Comparison of ENCODE assay signal across 10 cellular contexts in the genomic region with DNA sequence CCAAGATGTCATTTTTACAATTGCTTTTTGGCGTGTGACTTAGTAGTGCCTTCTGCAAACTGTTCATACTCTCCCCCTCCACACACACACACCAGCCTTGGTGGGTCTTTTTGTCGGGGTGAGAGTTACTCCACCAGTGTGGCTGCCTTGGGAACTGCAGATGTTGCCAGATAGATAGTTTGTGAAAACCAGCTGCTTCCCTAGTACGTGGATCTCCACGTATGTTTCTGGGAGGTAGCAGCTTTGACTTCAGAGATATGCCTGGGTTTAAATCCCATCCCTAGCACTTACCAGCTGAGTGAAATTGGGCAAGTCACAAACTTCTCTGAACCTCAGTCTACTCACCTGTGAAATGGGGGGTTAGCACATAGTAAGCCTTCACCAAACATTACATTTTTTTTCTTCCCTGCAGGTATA.
A peak's percentile ranks its signal among the peaks of the same experiment; 100 is the strongest.
DNase-seq lines count a peak whose midpoint lies in the region; ATAC-seq, FAIRE-seq and TF ChIP-seq lines count a peak whose summit lies in the region.
"Had no signal": no experiment of that assay in that cellular context is flagged by ENCODE, and none has a peak within 500 bp of the region (broad histone marks: within the 10 kb centered on the region; RNA-seq: fewer than 3 reads in every experiment).

No MANE protein-coding gene starts in this region.

- no peak overlapping the region for H3K4ac ChIP-seq in H1 (replicated peaks; ENCODE audit: insufficient read length, low read depth, low read length)

- H2BK12ac ChIP-seq in H1 (ENCODE audit: low read depth, low read length): no peak overlapping the region

- H3K9me3 ChIP-seq in SK-N-MC (ENCODE audit: low read depth, low read length) (no peaks in the 10 kb centered on the region), H1 (ENCODE audit: insufficient read depth in 2 of 2, low read depth in 1 of 2, low read length in 1 of 2) (no peaks in the 10 kb centered on the region), right lobe of liver (no peaks in the 10 kb centered on the region)

- WGBS in H1 (ENCODE audit: extremely low coverage in 1 of 2, insufficient coverage in 1 of 2, insufficient read length in 1 of 2, insufficient replicate concordance in 2 of 2, low coverage in 1 of 2, low lambda C conversion rate in 2 of 2, missing lambda C conversion rate in 1 of 2), 2 experiments: 88% methylated on average over 4 of the region's 4 CpGs; no CpG with 5 or more reads in 1 of the 2 experiments
- 56% methylated on average over 4 of the region's 4 CpGs for WGBS in right lobe of liver (ENCODE audit: insufficient coverage, low coverage, low lambda C conversion rate, missing lambda C conversion rate)

- no peak overlapping the region; the same call in 1 of the 2 replicates for H3K18ac ChIP-seq in H1 (ENCODE audit: extremely low read depth, low read length)

- no peak overlapping the region for H2BK120ac ChIP-seq in H1 (replicated peaks; ENCODE audit: low read depth, low read length)

- H3K79me2 ChIP-seq in H1 (ENCODE audit: control insufficient read depth in 1 of 2, insufficient read depth in 2 of 2, low read length in 2 of 2): no peaks in the 10 kb centered on the region

- H3K36me3 ChIP-seq in SK-N-MC (ENCODE audit: insufficient read depth, low read length) (no peaks in the 10 kb centered on the region), H1 (ENCODE audit: control insufficient read depth in 2 of 4, insufficient read depth in 4 of 4, low read length in 3 of 4) (no peaks in the 10 kb centered on the region), right lobe of liver (no peaks in the 10 kb centered on the region)

- H3K23me2 ChIP-seq in H1 (ENCODE audit: low read depth, low read length): no peaks in the 10 kb centered on the region

- H2BK5ac ChIP-seq in H1 (ENCODE audit: low read depth, low read length): no peak overlapping the region

- POLR2A ChIA-PET in H1 (lab: Charles Lee; ENCODE audit: partially characterized antibody): interaction anchor here (1.1 to 1.5 kb wide), 3 partner anchors 10 to 75 kb away, joined by 3 to 4 read pairs (median 3); no protein-coding TSS in a partner anchor

- no peak for TF ChIP-seq POLR2A in H1 (IDR thresholded peaks at IDR 0.05; ENCODE audit: control extremely low read depth in 1 of 2, low read depth in 2 of 2, low read length in 2 of 2)
- TF ChIP-seq POLR2A in right lobe of liver (IDR thresholded peaks at IDR 0.05): no peak

- peak overlapping the region; percentile 60 for H3K27ac ChIP-seq in SK-N-MC
- H3K27ac ChIP-seq in H1 (ENCODE audit: low read depth, low read length): no peak overlapping the region
- H3K27ac ChIP-seq in right lobe of liver: peak overlapping the region; percentile 79 to 95 (median 80)
- H3K27ac ChIP-seq in substantia nigra (ENCODE audit: low read depth, low read length, poor library complexity, severe bottlenecking): peak overlapping the region; percentile 11

- H3K27me3 ChIP-seq in H1 (replicated peaks in 1 of 4; ENCODE audit: control insufficient read depth in 3 of 4, extremely low read depth in 1 of 4, insufficient read depth in 3 of 4, low read length in 3 of 4): no peaks in the 10 kb centered on the region
- no peaks in the 10 kb centered on the region for H3K27me3 ChIP-seq in right lobe of liver

- H4K5ac ChIP-seq in H1 (ENCODE audit: insufficient read length, low read depth, low read length): no peak overlapping the region

- FAIRE-seq in H1 (lab: Jason Lieb, UNC): peak; percentile 62

- no peak overlapping the region for H3K56ac ChIP-seq in H1 (replicated peaks; ENCODE audit: insufficient read length, low read depth, low read length)

- peak overlapping the region; percentile 19; the same call in 1 of the 2 replicates for H2BK15ac ChIP-seq in H1 (ENCODE audit: low read length)

- H3K4me3 ChIP-seq in SK-N-MC: no peak overlapping the region
- no peak overlapping the region for H3K4me3 ChIP-seq in H1 (ENCODE audit: extremely low read depth in 1 of 4, insufficient read depth in 2 of 4, low read depth in 3 of 4, low read length in 4 of 4)
- H3K4me3 ChIP-seq in right lobe of liver: no peak overlapping the region

- no peak overlapping the region for H4K8ac ChIP-seq in H1 (ENCODE audit: extremely low read depth, insufficient read depth, low read length)

- no peak overlapping the region for H2AFZ ChIP-seq in H1 (ENCODE audit: low read length)

- H3K9ac ChIP-seq in SK-N-MC (ENCODE audit: insufficient read length): no peak overlapping the region
- no peak overlapping the region for H3K9ac ChIP-seq in H1 (replicated peaks in 1 of 4; ENCODE audit: extremely low read depth in 1 of 4, low read depth in 3 of 4, low read length in 3 of 4)

- ATAC-seq in right lobe of liver: peak in 1 of 4 donors; percentile 2
- no peak for ATAC-seq in GM21619 (IDR thresholded peaks at IDR 0.05; ENCODE audit: unreplicated experiment)

- H3K23ac ChIP-seq in H1 (ENCODE audit: insufficient read length): no peak overlapping the region

- intact Hi-C loops in right lobe of liver (cut with DNase I): no loop called here

- 0 out of 2 replicates have a peak overlapping the region, but pooled peaks have one; percentile 42 for H2AK5ac ChIP-seq in H1 (ENCODE audit: low read depth, low read length)

- TF ChIP-seq RAD21 in H1 (IDR thresholded peaks at IDR 0.05 in 1 of 2, conservative IDR thresholded peaks at IDR 0.05 in 1 of 2; ENCODE audit: low read depth in 2 of 2, low read length in 2 of 2): 0 out of 4 replicates have a peak, but pooled peaks of 1 of the 2 experiments have one; percentile 2

- no peak overlapping the region for H2BK20ac ChIP-seq in H1 (ENCODE audit: low read length)

- no peak overlapping the region for H4K91ac ChIP-seq in H1 (replicated peaks; ENCODE audit: insufficient read length, low read length)

- no peak for DNase-seq in SK-N-MC (ENCODE audit: low read depth, low spot score)
- DNase-seq in H1 (ENCODE audit: low read depth in 1 of 2, low spot score in 2 of 2): no peak
- no peak for DNase-seq in right lobe of liver
- DNase-seq in substantia nigra (lab: John Stamatoyannopoulos, UW): no peak
- DNase-seq in germinal center (ENCODE audit: low spot score): no peak
- DNase-seq in superior temporal gyrus (ENCODE audit: extremely low spot score): no peak
- DNase-seq in HPDE6-E6E7 (ENCODE audit: extremely low spot score): no peak
- DNase-seq: NCI-H2081 treated with DMSO at 0.1 percent for 48 hours; stimulated activated CD4-positive, alpha-beta T cell treated with anti-CD3 and anti-CD28 coated beads, Interleukin-4, amount 100 ng/mL, for 1 hour had no signal

- TF ChIP-seq CTCF in H1 (IDR thresholded peaks at IDR 0.05; ENCODE audit: control extremely low read depth in 1 of 3, insufficient read depth in 1 of 3, low read depth in 1 of 3, low read length in 3 of 3): peak; percentile 15 to 19 (median 16); a peak in 2 of 4 replicates
- TF ChIP-seq CTCF in right lobe of liver (IDR thresholded peaks at IDR 0.05): no peak

- H3K4me1 ChIP-seq in H1 (replicated peaks in 1 of 4; ENCODE audit: control insufficient read depth in 3 of 4, insufficient read depth in 4 of 4, low read length in 3 of 4) (peaks cover 12 to 23% (median 17%) of the 10 kb centered on the region in 4 experiments), right lobe of liver (peaks cover 0 to 37% (median 16%) of the 10 kb centered on the region in 4 donors)

- H3K4me2 ChIP-seq in H1 (ENCODE audit: insufficient read depth in 1 of 2, low read depth in 2 of 2, low read length in 2 of 2): no peak overlapping the region

- CTCF ChIA-PET in H1 (lab: Charles Lee; ENCODE audit: partially characterized antibody): interaction anchor here (0.6 to 5.2 kb wide), 37 partner anchors 8 to 1652 kb away, joined by 3 to 53 read pairs (median 4); no protein-coding TSS in a partner anchor

- H3K79me1 ChIP-seq in H1 (ENCODE audit: low read depth, low read length): no peaks in the 10 kb centered on the region

- H4K20me1 ChIP-seq in H1 (replicated peaks in 1 of 2; ENCODE audit: control insufficient read depth in 1 of 2, insufficient read depth in 2 of 2, low read length in 2 of 2): no peaks in the 10 kb centered on the region

- H3K14ac ChIP-seq in H1 (ENCODE audit: insufficient read length): no peak overlapping the region

- TF ChIP-seq EP300 in H1 (IDR thresholded peaks at IDR 0.05; ENCODE audit: borderline replicate concordance in 1 of 2, low read depth in 2 of 2, low read length in 2 of 2): no peak

TF ChIP-seq in H1, 55 proteins besides CTCF, POLR2A, EP300 and RAD21:
- TF ChIP-seq HDAC2 (IDR thresholded peaks at IDR 0.05; ENCODE audit: borderline replicate concordance in 1 of 2, low read depth in 2 of 2, low read length in 2 of 2): peak in 1 of 2 experiments; percentile 31; a peak in 1 of 4 replicates
- TF ChIP-seq KDM1A (IDR thresholded peaks at IDR 0.05; ENCODE audit: borderline replicate concordance, low read length): peak; percentile 87
- TF ChIP-seq TEAD4 (IDR thresholded peaks at IDR 0.05; ENCODE audit: low read depth, low read length): no peak

Comparison
In these comparisons a context has a peak if more than half of its experiments do, and no peak if none do; other contexts are left out.
1. CTCF ChIP-seq: peak in H1 (3 of 3); none in right lobe of liver (0 of 4).